9 cellular contexts compared by ENCODE assay signal in genomic region chr17:4607773-4608187, GRCh38. TPM values are rescaled to one million over a fixed set of nuclear protein-coding genes. Genes with fewer than 3 reads are reported as not detected.
A peak's percentile ranks its signal among the peaks of the same experiment; 100 is the strongest.
DNase-seq lines count a peak whose midpoint lies in the region; ATAC-seq and TF ChIP-seq lines count a peak whose summit lies in the region.
"Had no signal": no experiment of that assay in that cellular context is flagged by ENCODE, and none has a peak within 500 bp of the region (broad histone marks: within the 10 kb centered on the region; RNA-seq: fewer than 3 reads in every experiment).

No MANE protein-coding gene starts in this region.

- peaks cover 21% of the 10 kb centered on the region for H3K36me3 Mint-ChIP-seq in mesothelial cell of epicardium
- H3K36me3 Mint-ChIP-seq: IgD-negative memory B cell had no signal

- no peaks in the 10 kb centered on the region for H3K27me3 Mint-ChIP-seq in mesothelial cell of epicardium (ENCODE audit: low read depth)

- TF ChIP-seq CTCF in mesothelial cell of epicardium (IDR thresholded peaks at IDR 0.05; ENCODE audit: unreplicated experiment) (no peak), upper lobe of right lung (IDR thresholded peaks at IDR 0.05) (no peak)

- H3K4me3 ChIP-seq in upper lobe of right lung: no peak overlapping the region

- intact Hi-C loops in upper lobe of right lung (cut with DNase I): no loop called here

- peaks cover 78% of the 10 kb centered on the region for H3K4me1 Mint-ChIP-seq in mesothelial cell of epicardium

- H3K4me3 Mint-ChIP-seq in mesothelial cell of epicardium: peak overlapping the region; percentile 32

- H3K9me3 Mint-ChIP-seq in mesothelial cell of epicardium: no peaks in the 10 kb centered on the region
- H3K9me3 Mint-ChIP-seq: IgD-negative memory B cell had no signal

- H3K9me3 ChIP-seq in upper lobe of right lung: no peaks in the 10 kb centered on the region

- H3K27ac Mint-ChIP-seq in mesothelial cell of epicardium: peak overlapping the region; percentile 98
- H3K27ac Mint-ChIP-seq: IgD-negative memory B cell had no signal

- no peaks in the 10 kb centered on the region for H3K27me3 ChIP-seq in upper lobe of right lung

- H3K4me1 ChIP-seq in upper lobe of right lung: peaks cover 26% of the 10 kb centered on the region

- TF ChIP-seq POLR2A in erythroblast (IDR thresholded peaks at IDR 0.05; ENCODE audit: low read length): no peak

- ATAC-seq in upper lobe of right lung (peak; percentile 55), GM19452 (IDR thresholded peaks at IDR 0.05; ENCODE audit: unreplicated experiment) (no peak)

- DNase-seq in NCI-H226: peak; percentile 37
- DNase-seq in erythroblast (lab: John Stamatoyannopoulos, UW): peak; percentile 33 to 53
- DNase-seq in mesothelial cell of epicardium (ENCODE audit: low spot score in 2 of 2, unreplicated experiment in 2 of 2): peak in 1 of 2 experiments; percentile 71
- DNase-seq in upper lobe of right lung: no peak
- no peak for DNase-seq in ecto neural progenitor cell (ENCODE audit: low spot score)
- DNase-seq in activated CD8-positive, alpha-beta memory T cell treated with anti-CD3 and anti-CD28 coated beads, Interleukin-2, amount 50 U/mL, for 4 hours: no peak

- peak overlapping the region; percentile 34 for H3K27ac ChIP-seq in upper lobe of right lung
- H3K27ac ChIP-seq: epithelial cell of prostate had no signal

- H3K36me3 ChIP-seq in upper lobe of right lung: no peaks in the 10 kb centered on the region

RNA-seq across cellular contexts. Expression of gene SMTNL2, which starts 23.5 kb away (rescaled TPM):
- 64.8 to 68.2 TPM (median 65.7 TPM) in 3 replicates for total RNA-seq in mesothelial cell of epicardium
- total RNA-seq in upper lobe of right lung: 2.7 TPM

RNA-seq across cellular contexts. Expression of gene ALOX15, which starts 33.7 kb away (rescaled TPM):
- 0.18 to 0.45 TPM (median 0.36 TPM) in 3 replicates for total RNA-seq in mesothelial cell of epicardium
- 1.7 TPM for total RNA-seq in upper lobe of right lung

RNA-seq across cellular contexts. Expression of gene GGT6, which starts 47.4 kb away (rescaled TPM):
- total RNA-seq in mesothelial cell of epicardium (0.09 to 0.27 TPM (median 0.22 TPM) in 3 replicates), upper lobe of right lung (5.6 TPM)

RNA-seq across cellular contexts. Expression of gene MYBBP1A, which starts 52.6 kb away (rescaled TPM):
- 69.5 to 74.6 TPM (median 73.5 TPM) in 3 replicates for total RNA-seq in mesothelial cell of epicardium
- total RNA-seq in upper lobe of right lung: 46.7 TPM

Comparison
In these comparisons a context has a peak if more than half of its experiments do, and no peak if none do; other contexts are left out.
1. DNase-seq: peak in NCI-H226 (single experiment) and erythroblast (2 of 2); none in upper lobe of right lung (single experiment), ecto neural progenitor cell (single experiment) and activated CD8-positive, alpha-beta memory T cell treated with anti-CD3 and anti-CD28 coated beads, Interleukin-2, amount 50 U/mL, for 4 hours (single experiment).
2. RNA of gene SMTNL2, which starts 23.5 kb away (total RNA-seq): 64.8 to 68.2 TPM in mesothelial cell of epicardium; 2.7 TPM in upper lobe of right lung (single experiment); every median in the first group is over 10 times any median in the second.